In the genomic region with DNA sequence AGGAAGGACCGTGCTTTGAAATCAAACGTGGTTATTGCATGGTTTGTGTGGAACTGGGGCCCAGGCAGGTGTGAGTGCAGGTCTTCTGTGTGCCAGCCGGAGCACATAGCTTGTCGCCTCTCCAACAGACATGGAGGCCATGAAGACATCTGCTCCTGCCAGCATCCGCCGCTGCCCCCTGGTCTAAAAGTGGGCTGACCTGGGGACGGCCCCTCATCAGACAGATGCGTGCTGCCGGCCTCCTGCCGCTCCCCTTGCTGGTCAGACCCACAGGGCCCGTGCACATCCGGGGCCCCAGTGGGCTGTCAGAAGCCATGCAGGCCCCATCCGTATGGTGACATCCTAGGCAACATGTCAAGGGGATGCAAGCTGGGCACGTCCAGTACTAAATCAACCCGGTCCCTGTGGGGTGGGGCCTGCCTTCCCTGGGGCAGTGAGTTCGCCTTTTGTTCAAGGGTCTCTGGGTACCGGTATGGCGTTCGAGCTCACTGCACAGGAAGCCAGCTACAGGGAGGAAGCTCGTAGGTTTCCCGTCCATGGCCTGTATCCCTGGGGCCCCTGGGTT, we compare ENCODE assay signal across 25 cellular contexts.
"Had no signal": no experiment of that assay in that cellular context is flagged by ENCODE, and none has a peak within 500 bp of the region (broad histone marks: within the 10 kb centered on the region; RNA-seq: fewer than 3 reads in every experiment).

No MANE protein-coding gene starts in this region.

- H3K27me3 ChIP-seq: ascending aorta, body of pancreas, Peyer's patch had no signal

- H3K27ac ChIP-seq: ascending aorta, body of pancreas, KMS-11, Peyer's patch, RWPE1 had no signal

- ATAC-seq: activated T-cell treated with anti-CD3 and anti-CD28 coated beads, Interleukin-2, amount 50 U/mL, for 4 hours; body of pancreas; T-helper 17 cell had no signal

- H3K4me3 ChIP-seq: ascending aorta, body of pancreas, Peyer's patch had no signal

- FAIRE-seq: TTC549 had no signal

- H3K9ac ChIP-seq: KMS-11 had no signal

- H3K4me2 ChIP-seq: KMS-11 had no signal

- H3K9me3 ChIP-seq: ascending aorta, body of pancreas, Peyer's patch had no signal

- H3K4me1 ChIP-seq: ascending aorta had no signal

- DNase-seq: activated CD4-positive, alpha-beta memory T cell treated with anti-CD3 and anti-CD28 coated beads for 36 hours; activated CD4-positive, alpha-beta T cell treated with anti-CD3 and anti-CD28 coated beads, Interleukin-2, amount 10 ng/mL, durations not matched to agents 7 days and 5 days; activated CD4-positive, CD25-positive, alpha-beta regulatory T cell; activated CD8-positive, alpha-beta memory T cell treated with anti-CD3 and anti-CD28 coated beads for 24 hours; activated gamma-delta T cell; activated naive CD4-positive, alpha-beta T cell treated with anti-CD3 and anti-CD28 coated beads, Interleukin-2, amount 10 ng/mL, durations not matched to agents 7 days and 5 days; activated T-cell treated with anti-CD3 and anti-CD28 coated beads, Interleukin-2, amount 50 U/mL, for 4 hours; NCI-H1092; NCI-H1417; NCI-H1930; NCI-H2107; NCI-H2171 treated with DMSO at 0.1 percent for 48 hours; NCI-H226; NCI-H526; NCI-H82; NK-92 treated with Interleukin-12 subunit alpha and Interleukin-12 subunit beta, amount 100 ng/mL, for 24 hours; SIG-M5; T-helper 17 cell; T-helper 9 cell had no signal
